Comparison of ENCODE assay signal across 2 cellular contexts in the genomic region with DNA sequence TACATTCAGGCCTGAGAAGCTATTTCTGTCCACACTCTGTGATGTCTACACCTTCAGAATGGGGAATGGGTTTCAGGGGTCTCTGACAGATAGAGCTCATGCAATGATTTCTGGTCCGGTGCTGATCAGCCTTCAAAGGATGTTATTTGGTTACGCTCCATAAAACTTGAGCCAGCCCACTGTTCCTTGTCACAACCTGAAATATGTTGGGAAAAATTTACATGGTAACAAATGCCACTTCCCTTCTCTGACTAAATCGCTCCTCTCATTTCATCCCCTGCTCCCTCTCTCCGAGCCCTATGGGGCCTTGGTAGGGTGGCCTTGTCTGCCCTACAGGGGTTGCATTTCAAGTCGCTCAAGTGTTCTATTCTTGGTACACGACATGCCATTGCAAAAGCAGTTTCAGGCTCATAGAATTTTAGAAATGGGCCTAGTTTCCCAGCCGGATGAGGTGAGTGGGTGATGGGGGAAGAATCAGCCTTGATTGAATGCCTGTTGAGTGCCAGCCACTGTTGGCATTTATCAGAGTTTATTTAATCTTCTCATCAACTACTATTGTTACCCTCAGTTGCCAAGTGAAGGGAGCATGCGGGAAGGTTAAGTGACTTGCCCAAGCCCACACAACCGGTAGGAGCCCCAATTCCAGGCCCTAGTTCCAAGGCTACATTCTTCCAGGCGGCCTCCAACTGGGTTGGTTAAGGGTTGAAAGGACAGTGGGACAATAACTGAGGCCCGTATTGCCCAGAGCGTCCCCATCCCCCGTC.
TF ChIP-seq lines count a peak whose summit lies in the region.

No MANE protein-coding gene starts in this region.

TF ChIP-seq in IMR-90, 13 proteins besides CTCF, POLR2A, EP300 and RAD21:
- no peak for TF ChIP-seq CHD1 (IDR thresholded peaks at IDR 0.05; ENCODE audit: low read depth, low read length)
- TF ChIP-seq ELK1 (IDR thresholded peaks at IDR 0.05; ENCODE audit: borderline replicate concordance, low read depth, low read length), result no peak

TF ChIP-seq in HepG2, 621 proteins besides CTCF, POLR2A, EP300 and RAD21 (continues in another document):
- TF ChIP-seq ZMYM3 (CRISPR knock-in tag; IDR thresholded peaks at IDR 0.05), result peak; percentile 63; the same call in 1 of the 2 replicates
- TF ChIP-seq NCOA1 (CRISPR knock-in tag; IDR thresholded peaks at IDR 0.05), result no peak
- TF ChIP-seq NFYB (CRISPR knock-in tag; IDR thresholded peaks at IDR 0.05), result no peak
- no peak for TF ChIP-seq HDAC2 (CRISPR knock-in tag; IDR thresholded peaks at IDR 0.05)
- TF ChIP-seq ZNF737 (CRISPR knock-in tag; IDR thresholded peaks at IDR 0.05; ENCODE audit: borderline replicate concordance), result no peak
- TF ChIP-seq FOXC1 (CRISPR knock-in tag; IDR thresholded peaks at IDR 0.05; ENCODE audit: borderline replicate concordance), result 0 out of 2 replicates have a peak, but pooled peaks have one; percentile 75
- TF ChIP-seq KDM5B (CRISPR knock-in tag; IDR thresholded peaks at IDR 0.05; ENCODE audit: borderline replicate concordance), result no peak
- no peak for TF ChIP-seq GATAD1 (CRISPR knock-in tag; IDR thresholded peaks at IDR 0.05)
- no peak for TF ChIP-seq SRSF4 (IDR thresholded peaks at IDR 0.05; ENCODE audit: low read depth, low read length, poor library complexity, severe bottlenecking)
- no peak for TF ChIP-seq ZBTB7B (CRISPR knock-in tag; IDR thresholded peaks at IDR 0.05)
- TF ChIP-seq, protein P1, sequence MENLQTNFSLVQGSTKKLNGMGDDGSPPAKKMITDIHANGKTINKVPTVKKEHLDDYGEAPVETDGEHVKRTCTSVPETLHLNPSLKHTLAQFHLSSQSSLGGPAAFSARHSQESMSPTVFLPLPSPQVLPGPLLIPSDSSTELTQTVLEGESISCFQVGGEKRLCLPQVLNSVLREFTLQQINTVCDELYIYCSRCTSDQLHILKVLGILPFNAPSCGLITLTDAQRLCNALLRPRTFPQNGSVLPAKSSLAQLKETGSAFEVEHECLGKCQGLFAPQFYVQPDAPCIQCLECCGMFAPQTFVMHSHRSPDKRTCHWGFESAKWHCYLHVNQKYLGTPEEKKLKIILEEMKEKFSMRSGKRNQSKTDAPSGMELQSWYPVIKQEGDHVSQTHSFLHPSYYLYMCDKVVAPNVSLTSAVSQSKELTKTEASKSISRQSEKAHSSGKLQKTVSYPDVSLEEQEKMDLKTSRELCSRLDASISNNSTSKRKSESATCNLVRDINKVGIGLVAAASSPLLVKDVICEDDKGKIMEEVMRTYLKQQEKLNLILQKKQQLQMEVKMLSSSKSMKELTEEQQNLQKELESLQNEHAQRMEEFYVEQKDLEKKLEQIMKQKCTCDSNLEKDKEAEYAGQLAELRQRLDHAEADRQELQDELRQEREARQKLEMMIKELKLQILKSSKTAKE (CRISPR knock-in tag; IDR thresholded peaks at IDR 0.05; ENCODE audit: borderline replicate concordance), result no peak
- TF ChIP-seq TCF7L2 (IDR thresholded peaks at IDR 0.05; ENCODE audit: low read depth, low read length), result no peak
- TF ChIP-seq ZNF510 (CRISPR knock-in tag; IDR thresholded peaks at IDR 0.05; ENCODE audit: low read depth), result no peak
- TF ChIP-seq KDM5A (IDR thresholded peaks at IDR 0.05; ENCODE audit: borderline replicate concordance, low read length), result no peak
- TF ChIP-seq YEATS4 (CRISPR knock-in tag; IDR thresholded peaks at IDR 0.05; ENCODE audit: borderline replicate concordance), result no peak
- TF ChIP-seq ZNF547 (CRISPR knock-in tag; IDR thresholded peaks at IDR 0.05), result 0 out of 2 replicates have a peak, but pooled peaks have one; percentile 57
- TF ChIP-seq SP2 (CRISPR knock-in tag; IDR thresholded peaks at IDR 0.05), result no peak
- no peak for TF ChIP-seq PHF20 (CRISPR knock-in tag; IDR thresholded peaks at IDR 0.05)
- TF ChIP-seq PITX1 (CRISPR knock-in tag; IDR thresholded peaks at IDR 0.05), result no peak
- no peak for TF ChIP-seq NAIF1 (CRISPR knock-in tag; IDR thresholded peaks at IDR 0.05; ENCODE audit: borderline replicate concordance)
- no peak for TF ChIP-seq ZNF589 (CRISPR knock-in tag; conservative IDR thresholded peaks at IDR 0.05)
- TF ChIP-seq, protein P2, sequence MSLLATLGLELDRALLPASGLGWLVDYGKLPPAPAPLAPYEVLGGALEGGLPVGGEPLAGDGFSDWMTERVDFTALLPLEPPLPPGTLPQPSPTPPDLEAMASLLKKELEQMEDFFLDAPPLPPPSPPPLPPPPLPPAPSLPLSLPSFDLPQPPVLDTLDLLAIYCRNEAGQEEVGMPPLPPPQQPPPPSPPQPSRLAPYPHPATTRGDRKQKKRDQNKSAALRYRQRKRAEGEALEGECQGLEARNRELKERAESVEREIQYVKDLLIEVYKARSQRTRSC (CRISPR knock-in tag; IDR thresholded peaks at IDR 0.05; ENCODE audit: low read depth), result peak; percentile 10; the same call in 1 of the 2 replicates
- TF ChIP-seq NFKB2 (CRISPR knock-in tag; IDR thresholded peaks at IDR 0.05; ENCODE audit: borderline replicate concordance), result no peak
- no peak for TF ChIP-seq ZNF354B (CRISPR knock-in tag; IDR thresholded peaks at IDR 0.05)
- TF ChIP-seq NFYC (CRISPR knock-in tag; IDR thresholded peaks at IDR 0.05), result no peak
- TF ChIP-seq ZNF251 (CRISPR knock-in tag; IDR thresholded peaks at IDR 0.05), result no peak
- TF ChIP-seq MTA1 (CRISPR knock-in tag; IDR thresholded peaks at IDR 0.05; ENCODE audit: borderline replicate concordance), result no peak
- TF ChIP-seq MXD4 (CRISPR knock-in tag; IDR thresholded peaks at IDR 0.05), result no peak
- TF ChIP-seq, protein P3, sequence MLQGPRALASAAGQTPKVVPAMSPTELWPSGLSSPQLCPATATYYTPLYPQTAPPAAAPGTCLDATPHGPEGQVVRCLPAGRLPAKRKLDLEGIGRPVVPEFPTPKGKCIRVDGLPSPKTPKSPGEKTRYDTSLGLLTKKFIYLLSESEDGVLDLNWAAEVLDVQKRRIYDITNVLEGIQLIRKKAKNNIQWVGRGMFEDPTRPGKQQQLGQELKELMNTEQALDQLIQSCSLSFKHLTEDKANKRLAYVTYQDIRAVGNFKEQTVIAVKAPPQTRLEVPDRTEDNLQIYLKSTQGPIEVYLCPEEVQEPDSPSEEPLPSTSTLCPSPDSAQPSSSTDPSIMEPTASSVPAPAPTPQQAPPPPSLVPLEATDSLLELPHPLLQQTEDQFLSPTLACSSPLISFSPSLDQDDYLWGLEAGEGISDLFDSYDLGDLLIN (CRISPR knock-in tag; IDR thresholded peaks at IDR 0.05; ENCODE audit: borderline replicate concordance), result no peak
- TF ChIP-seq ZNF841 (CRISPR knock-in tag; IDR thresholded peaks at IDR 0.05; ENCODE audit: borderline replicate concordance), result no peak
- no peak for TF ChIP-seq CENPT (CRISPR knock-in tag; IDR thresholded peaks at IDR 0.05; ENCODE audit: low read depth)
- TF ChIP-seq, protein P4, sequence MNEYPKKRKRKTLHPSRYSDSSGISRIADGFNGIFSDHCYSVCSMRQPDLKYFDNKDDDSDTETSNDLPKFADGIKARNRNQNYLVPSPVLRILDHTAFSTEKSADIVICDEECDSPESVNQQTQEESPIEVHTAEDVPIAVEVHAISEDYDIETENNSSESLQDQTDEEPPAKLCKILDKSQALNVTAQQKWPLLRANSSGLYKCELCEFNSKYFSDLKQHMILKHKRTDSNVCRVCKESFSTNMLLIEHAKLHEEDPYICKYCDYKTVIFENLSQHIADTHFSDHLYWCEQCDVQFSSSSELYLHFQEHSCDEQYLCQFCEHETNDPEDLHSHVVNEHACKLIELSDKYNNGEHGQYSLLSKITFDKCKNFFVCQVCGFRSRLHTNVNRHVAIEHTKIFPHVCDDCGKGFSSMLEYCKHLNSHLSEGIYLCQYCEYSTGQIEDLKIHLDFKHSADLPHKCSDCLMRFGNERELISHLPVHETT (CRISPR knock-in tag; conservative IDR thresholded peaks at IDR 0.05), result no peak
- TF ChIP-seq, protein P5, sequence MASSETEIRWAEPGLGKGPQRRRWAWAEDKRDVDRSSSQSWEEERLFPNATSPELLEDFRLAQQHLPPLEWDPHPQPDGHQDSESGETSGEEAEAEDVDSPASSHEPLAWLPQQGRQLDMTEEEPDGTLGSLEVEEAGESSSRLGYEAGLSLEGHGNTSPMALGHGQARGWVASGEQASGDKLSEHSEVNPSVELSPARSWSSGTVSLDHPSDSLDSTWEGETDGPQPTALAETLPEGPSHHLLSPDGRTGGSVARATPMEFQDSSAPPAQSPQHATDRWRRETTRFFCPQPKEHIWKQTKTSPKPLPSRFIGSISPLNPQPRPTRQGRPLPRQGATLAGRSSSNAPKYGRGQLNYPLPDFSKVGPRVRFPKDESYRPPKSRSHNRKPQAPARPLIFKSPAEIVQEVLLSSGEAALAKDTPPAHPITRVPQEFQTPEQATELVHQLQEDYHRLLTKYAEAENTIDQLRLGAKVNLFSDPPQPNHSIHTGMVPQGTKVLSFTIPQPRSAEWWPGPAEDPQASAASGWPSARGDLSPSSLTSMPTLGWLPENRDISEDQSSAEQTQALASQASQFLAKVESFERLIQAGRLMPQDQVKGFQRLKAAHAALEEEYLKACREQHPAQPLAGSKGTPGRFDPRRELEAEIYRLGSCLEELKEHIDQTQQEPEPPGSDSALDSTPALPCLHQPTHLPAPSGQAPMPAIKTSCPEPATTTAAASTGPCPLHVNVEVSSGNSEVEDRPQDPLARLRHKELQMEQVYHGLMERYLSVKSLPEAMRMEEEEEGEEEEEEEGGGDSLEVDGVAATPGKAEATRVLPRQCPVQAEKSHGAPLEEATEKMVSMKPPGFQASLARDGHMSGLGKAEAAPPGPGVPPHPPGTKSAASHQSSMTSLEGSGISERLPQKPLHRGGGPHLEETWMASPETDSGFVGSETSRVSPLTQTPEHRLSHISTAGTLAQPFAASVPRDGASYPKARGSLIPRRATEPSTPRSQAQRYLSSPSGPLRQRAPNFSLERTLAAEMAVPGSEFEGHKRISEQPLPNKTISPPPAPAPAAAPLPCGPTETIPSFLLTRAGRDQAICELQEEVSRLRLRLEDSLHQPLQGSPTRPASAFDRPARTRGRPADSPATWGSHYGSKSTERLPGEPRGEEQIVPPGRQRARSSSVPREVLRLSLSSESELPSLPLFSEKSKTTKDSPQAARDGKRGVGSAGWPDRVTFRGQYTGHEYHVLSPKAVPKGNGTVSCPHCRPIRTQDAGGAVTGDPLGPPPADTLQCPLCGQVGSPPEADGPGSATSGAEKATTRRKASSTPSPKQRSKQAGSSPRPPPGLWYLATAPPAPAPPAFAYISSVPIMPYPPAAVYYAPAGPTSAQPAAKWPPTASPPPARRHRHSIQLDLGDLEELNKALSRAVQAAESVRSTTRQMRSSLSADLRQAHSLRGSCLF (CRISPR knock-in tag; IDR thresholded peaks at IDR 0.05; ENCODE audit: borderline replicate concordance), result no peak
- TF ChIP-seq, protein P6, sequence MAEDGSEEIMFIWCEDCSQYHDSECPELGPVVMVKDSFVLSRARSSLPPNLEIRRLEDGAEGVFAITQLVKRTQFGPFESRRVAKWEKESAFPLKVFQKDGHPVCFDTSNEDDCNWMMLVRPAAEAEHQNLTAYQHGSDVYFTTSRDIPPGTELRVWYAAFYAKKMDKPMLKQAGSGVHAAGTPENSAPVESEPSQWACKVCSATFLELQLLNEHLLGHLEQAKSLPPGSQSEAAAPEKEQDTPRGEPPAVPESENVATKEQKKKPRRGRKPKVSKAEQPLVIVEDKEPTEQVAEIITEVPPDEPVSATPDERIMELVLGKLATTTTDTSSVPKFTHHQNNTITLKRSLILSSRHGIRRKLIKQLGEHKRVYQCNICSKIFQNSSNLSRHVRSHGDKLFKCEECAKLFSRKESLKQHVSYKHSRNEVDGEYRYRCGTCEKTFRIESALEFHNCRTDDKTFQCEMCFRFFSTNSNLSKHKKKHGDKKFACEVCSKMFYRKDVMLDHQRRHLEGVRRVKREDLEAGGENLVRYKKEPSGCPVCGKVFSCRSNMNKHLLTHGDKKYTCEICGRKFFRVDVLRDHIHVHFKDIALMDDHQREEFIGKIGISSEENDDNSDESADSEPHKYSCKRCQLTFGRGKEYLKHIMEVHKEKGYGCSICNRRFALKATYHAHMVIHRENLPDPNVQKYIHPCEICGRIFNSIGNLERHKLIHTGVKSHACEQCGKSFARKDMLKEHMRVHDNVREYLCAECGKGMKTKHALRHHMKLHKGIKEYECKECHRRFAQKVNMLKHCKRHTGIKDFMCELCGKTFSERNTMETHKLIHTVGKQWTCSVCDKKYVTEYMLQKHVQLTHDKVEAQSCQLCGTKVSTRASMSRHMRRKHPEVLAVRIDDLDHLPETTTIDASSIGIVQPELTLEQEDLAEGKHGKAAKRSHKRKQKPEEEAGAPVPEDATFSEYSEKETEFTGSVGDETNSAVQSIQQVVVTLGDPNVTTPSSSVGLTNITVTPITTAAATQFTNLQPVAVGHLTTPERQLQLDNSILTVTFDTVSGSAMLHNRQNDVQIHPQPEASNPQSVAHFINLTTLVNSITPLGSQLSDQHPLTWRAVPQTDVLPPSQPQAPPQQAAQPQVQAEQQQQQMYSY (CRISPR knock-in tag; IDR thresholded peaks at IDR 0.05), result no peak
- no peak for TF ChIP-seq FOSL2 (CRISPR knock-in tag; IDR thresholded peaks at IDR 0.05)
- no peak for TF ChIP-seq DMAP1 (CRISPR knock-in tag; IDR thresholded peaks at IDR 0.05)
- TF ChIP-seq, protein P7, sequence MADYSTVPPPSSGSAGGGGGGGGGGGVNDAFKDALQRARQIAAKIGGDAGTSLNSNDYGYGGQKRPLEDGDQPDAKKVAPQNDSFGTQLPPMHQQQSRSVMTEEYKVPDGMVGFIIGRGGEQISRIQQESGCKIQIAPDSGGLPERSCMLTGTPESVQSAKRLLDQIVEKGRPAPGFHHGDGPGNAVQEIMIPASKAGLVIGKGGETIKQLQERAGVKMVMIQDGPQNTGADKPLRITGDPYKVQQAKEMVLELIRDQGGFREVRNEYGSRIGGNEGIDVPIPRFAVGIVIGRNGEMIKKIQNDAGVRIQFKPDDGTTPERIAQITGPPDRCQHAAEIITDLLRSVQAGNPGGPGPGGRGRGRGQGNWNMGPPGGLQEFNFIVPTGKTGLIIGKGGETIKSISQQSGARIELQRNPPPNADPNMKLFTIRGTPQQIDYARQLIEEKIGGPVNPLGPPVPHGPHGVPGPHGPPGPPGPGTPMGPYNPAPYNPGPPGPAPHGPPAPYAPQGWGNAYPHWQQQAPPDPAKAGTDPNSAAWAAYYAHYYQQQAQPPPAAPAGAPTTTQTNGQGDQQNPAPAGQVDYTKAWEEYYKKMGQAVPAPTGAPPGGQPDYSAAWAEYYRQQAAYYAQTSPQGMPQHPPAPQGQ (CRISPR knock-in tag; IDR thresholded peaks at IDR 0.05; ENCODE audit: borderline replicate concordance), result no peak
- TF ChIP-seq, protein P8, sequence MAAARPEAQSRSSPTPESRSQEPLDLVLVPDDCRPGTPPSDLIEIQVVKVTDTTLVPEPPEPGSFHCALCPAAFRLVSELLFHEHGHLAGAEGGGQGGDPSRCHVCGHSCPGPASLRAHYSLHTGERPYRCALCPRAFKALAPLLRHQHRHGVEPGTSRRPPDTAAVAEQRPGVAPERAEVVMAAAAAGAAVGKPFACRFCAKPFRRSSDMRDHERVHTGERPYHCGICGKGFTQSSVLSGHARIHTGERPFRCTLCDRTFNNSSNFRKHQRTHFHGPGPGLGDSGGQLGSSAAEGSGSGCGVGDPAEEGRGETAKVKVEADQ (CRISPR knock-in tag; IDR thresholded peaks at IDR 0.05; ENCODE audit: borderline replicate concordance), result 0 out of 2 replicates have a peak, but pooled peaks have one; percentile 21
- no peak for TF ChIP-seq ZNF570 (CRISPR knock-in tag; IDR thresholded peaks at IDR 0.05; ENCODE audit: borderline replicate concordance)
- TF ChIP-seq THAP11 (CRISPR knock-in tag; IDR thresholded peaks at IDR 0.05), result no peak
- no peak for TF ChIP-seq NPAS2 (CRISPR knock-in tag; IDR thresholded peaks at IDR 0.05; ENCODE audit: borderline replicate concordance)
